Comparison of ENCODE assay signal across 13 cellular contexts in the genomic region with DNA sequence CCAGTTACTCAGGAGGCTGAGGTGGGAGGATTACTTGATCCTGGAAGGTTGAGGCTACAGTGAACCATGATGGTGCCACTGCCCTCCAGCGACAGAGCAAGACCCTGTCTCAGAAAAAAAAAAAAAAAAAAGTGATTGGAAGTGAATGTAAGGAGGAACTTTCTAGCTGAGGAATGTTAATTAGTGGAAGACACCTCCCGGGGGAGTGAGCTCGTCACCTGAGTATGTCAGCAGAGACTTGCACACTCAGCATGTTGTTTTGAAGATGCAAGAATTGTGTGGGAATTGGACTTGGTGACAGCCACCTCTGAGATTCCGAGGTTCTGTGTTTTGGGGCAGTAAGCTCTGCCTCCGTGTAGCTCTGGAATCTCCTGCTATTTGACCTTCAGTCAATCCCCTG. TPM values are rescaled to one million over a fixed set of nuclear protein-coding genes. Genes with fewer than 3 reads are reported as not detected.
DNase-seq lines count a peak whose midpoint lies in the region; ATAC-seq and TF ChIP-seq lines count a peak whose summit lies in the region.
"Had no signal": no experiment of that assay in that cellular context is flagged by ENCODE, and none has a peak within 500 bp of the region (broad histone marks: within the 10 kb centered on the region; RNA-seq: fewer than 3 reads in every experiment).

No MANE protein-coding gene starts in this region.

- no peaks in the 10 kb centered on the region for H3K36me3 Mint-ChIP-seq in activated naive CD8-positive, alpha-beta T cell treated with anti-CD3 and anti-CD28 coated beads for 36 hours

- intact Hi-C loops in ascending aorta (cut with DNase I) (loop anchor here (5.0 kb wide), 1 partner anchor 42 kb away; no protein-coding TSS in a partner anchor), gastrocnemius medialis (cut with DNase I; ENCODE audit: low total_unique reads) (no loop called here)

- H3K9me3 Mint-ChIP-seq in activated naive CD8-positive, alpha-beta T cell treated with anti-CD3 and anti-CD28 coated beads for 36 hours = no peaks in the 10 kb centered on the region
- no peaks in the 10 kb centered on the region for H3K9me3 Mint-ChIP-seq in stimulated activated naive CD8-positive, alpha-beta T cell treated with anti-CD3 and anti-CD28 coated beads, Interleukin-15, amount 100 ng/mL, for 72 hours
- H3K9me3 Mint-ChIP-seq: naive B cell; T-helper 1 cell treated with Interleukin-12 subunit alpha and Interleukin-12 subunit beta and Interleukin-4 antibody, amounts not matched to agents 30 μg/mL and 1 μg/mL, for 36 hours had no signal

- H3K9me3 ChIP-seq in ascending aorta (no peaks in the 10 kb centered on the region), gastrocnemius medialis (no peaks in the 10 kb centered on the region)

- no peak overlapping the region for H3K27ac Mint-ChIP-seq in activated naive CD8-positive, alpha-beta T cell treated with anti-CD3 and anti-CD28 coated beads for 36 hours
- peak overlapping the region in 1 of 2 donors; percentile 42 for H3K27ac Mint-ChIP-seq in stimulated activated naive CD8-positive, alpha-beta T cell treated with anti-CD3 and anti-CD28 coated beads, Interleukin-15, amount 100 ng/mL, for 72 hours
- H3K27ac Mint-ChIP-seq: T-helper 1 cell treated with Interleukin-12 subunit alpha and Interleukin-12 subunit beta and Interleukin-4 antibody, amounts not matched to agents 30 μg/mL and 1 μg/mL, for 36 hours had no signal

- ATAC-seq in gastrocnemius medialis = no peak
- no peak for ATAC-seq in GM18861 (IDR thresholded peaks at IDR 0.05; ENCODE audit: unreplicated experiment)
- no peak for ATAC-seq in stimulated activated naive CD8-positive, alpha-beta T cell treated with anti-CD3 and anti-CD28 coated beads, Interleukin-15, amount 100 ng/mL, for 72 hours

- no peaks in the 10 kb centered on the region for H3K27me3 ChIP-seq in ascending aorta
- H3K27me3 ChIP-seq in gastrocnemius medialis = no peaks in the 10 kb centered on the region

- H3K36me3 ChIP-seq in ascending aorta (peaks cover 11% of the 10 kb centered on the region in 2 donors), gastrocnemius medialis (peaks cover 0 to 10% of the 10 kb centered on the region in 2 donors)

- no peak overlapping the region for H3K4me3 Mint-ChIP-seq in activated naive CD8-positive, alpha-beta T cell treated with anti-CD3 and anti-CD28 coated beads for 36 hours
- H3K4me3 Mint-ChIP-seq in stimulated activated naive CD8-positive, alpha-beta T cell treated with anti-CD3 and anti-CD28 coated beads, Interleukin-15, amount 100 ng/mL, for 72 hours = no peak overlapping the region
- H3K4me3 Mint-ChIP-seq: naive B cell; T-helper 1 cell treated with Interleukin-12 subunit alpha and Interleukin-12 subunit beta and Interleukin-4 antibody, amounts not matched to agents 30 μg/mL and 1 μg/mL, for 36 hours had no signal

- DNase-seq in ELF-1 (ENCODE audit: low read depth, low spot score) = peak; percentile 83
- DNase-seq in ascending aorta (ENCODE audit: low spot score in 2 of 2) = no peak
- peak; percentile 54 for DNase-seq in kidney tubule cell (ENCODE audit: low spot score)
- no peak for DNase-seq in gastrocnemius medialis
- DNase-seq in activated naive CD8-positive, alpha-beta T cell treated with anti-CD3 and anti-CD28 coated beads for 36 hours = no peak
- DNase-seq in stimulated activated naive CD8-positive, alpha-beta T cell treated with anti-CD3 and anti-CD28 coated beads, Interleukin-15, amount 100 ng/mL, for 72 hours = no peak
- DNase-seq in GM03348 (ENCODE audit: low spot score) = no peak
- DNase-seq: activated CD4-positive, alpha-beta T cell treated with anti-CD3 and anti-CD28 coated beads, Interleukin-2, amount 50 U/mL, for 4 hours; activated effector memory CD4-positive, alpha-beta T cell treated with anti-CD3 and anti-CD28 coated beads, Interleukin-2, amount 50 U/mL, for 16 hours; naive B cell; OCI-M1 had no signal

- H3K4me3 ChIP-seq in ascending aorta (no peak overlapping the region), gastrocnemius medialis (no peak overlapping the region)

- no peaks in the 10 kb centered on the region for H3K4me1 Mint-ChIP-seq in activated naive CD8-positive, alpha-beta T cell treated with anti-CD3 and anti-CD28 coated beads for 36 hours
- no peaks in the 10 kb centered on the region for H3K4me1 Mint-ChIP-seq in stimulated activated naive CD8-positive, alpha-beta T cell treated with anti-CD3 and anti-CD28 coated beads, Interleukin-15, amount 100 ng/mL, for 72 hours

- TF ChIP-seq CTCF in ascending aorta (IDR thresholded peaks at IDR 0.05) (no peak), gastrocnemius medialis (IDR thresholded peaks at IDR 0.05 in 4 of 5, conservative IDR thresholded peaks at IDR 0.05 in 1 of 5) (no peak)

- peaks cover 56 to 88% of the 10 kb centered on the region in 2 donors for H3K4me1 ChIP-seq in ascending aorta
- H3K4me1 ChIP-seq in gastrocnemius medialis = peaks cover 89 to 93% of the 10 kb centered on the region in 2 donors

- H3K27ac ChIP-seq in ascending aorta = peak overlapping the region; percentile 95 to 96
- H3K27ac ChIP-seq in gastrocnemius medialis = peak overlapping the region; percentile 96 to 100 (median 100)

- in situ Hi-C loops in gastrocnemius medialis (cut with MboI; ENCODE audit: low sequenced_read_pairs in 4 of 4) = no loop called here

- H3K27me3 Mint-ChIP-seq in activated naive CD8-positive, alpha-beta T cell treated with anti-CD3 and anti-CD28 coated beads for 36 hours = no peaks in the 10 kb centered on the region
- peaks cover 6% of the 10 kb centered on the region for H3K27me3 Mint-ChIP-seq in stimulated activated naive CD8-positive, alpha-beta T cell treated with anti-CD3 and anti-CD28 coated beads, Interleukin-15, amount 100 ng/mL, for 72 hours
- H3K27me3 Mint-ChIP-seq: naive B cell had no signal

- TF ChIP-seq POLR2A in gastrocnemius medialis (IDR thresholded peaks at IDR 0.05) = no peak

RNA-seq across cellular contexts. Expression of a gene that starts 3.6 kb away (rescaled TPM):
- total RNA-seq in ascending aorta (128 TPM), gastrocnemius medialis (100 to 1,000 TPM; 419 to 569 (median 539) TPM)
- under 1 TPM; 0.39 to 0.76 TPM for total RNA-seq in activated naive CD8-positive, alpha-beta T cell treated with anti-CD3 and anti-CD28 coated beads for 36 hours

RNA-seq across cellular contexts. Expression of a gene that starts 17.0 kb away (rescaled TPM):
- total RNA-seq in ascending aorta (1.1 TPM), gastrocnemius medialis (10 to 100 TPM in 3 of 4 donors, 1 to 10 TPM in 1; 4.8 to 12.6 (median 11.3) TPM)
- under 1 TPM; 0.06 to 0.16 TPM for total RNA-seq in activated naive CD8-positive, alpha-beta T cell treated with anti-CD3 and anti-CD28 coated beads for 36 hours

RNA-seq across cellular contexts. Expression of a gene that starts 56.8 kb away (rescaled TPM):
- total RNA-seq in ascending aorta (45.3 TPM), gastrocnemius medialis (10 to 100 TPM; 22.5 to 31.0 (median 26.2) TPM)
- total RNA-seq in activated naive CD8-positive, alpha-beta T cell treated with anti-CD3 and anti-CD28 coated beads for 36 hours = 10 to 100 TPM; 62.7 to 71.7 TPM

Comparison
In these comparisons a context has a peak if more than half of its experiments do, and no peak if none do; other contexts are left out.
1. DNase-seq: peak in ELF-1 (single experiment) and kidney tubule cell (single experiment); none in ascending aorta (0 of 2), gastrocnemius medialis (0 of 2), activated naive CD8-positive, alpha-beta T cell treated with anti-CD3 and anti-CD28 coated beads for 36 hours (single experiment), stimulated activated naive CD8-positive, alpha-beta T cell treated with anti-CD3 and anti-CD28 coated beads, Interleukin-15, amount 100 ng/mL, for 72 hours (0 of 2) and GM03348 (single experiment).
2. RNA of a gene that starts 3.6 kb away (total RNA-seq): 419 to 569 TPM in gastrocnemius medialis and 128 TPM in ascending aorta (single experiment); 0.39 to 0.76 TPM in activated naive CD8-positive, alpha-beta T cell treated with anti-CD3 and anti-CD28 coated beads for 36 hours; every median in the first group is over 10 times any median in the second.